ENCODE assay signal across 18 cellular contexts in the genomic region with DNA sequence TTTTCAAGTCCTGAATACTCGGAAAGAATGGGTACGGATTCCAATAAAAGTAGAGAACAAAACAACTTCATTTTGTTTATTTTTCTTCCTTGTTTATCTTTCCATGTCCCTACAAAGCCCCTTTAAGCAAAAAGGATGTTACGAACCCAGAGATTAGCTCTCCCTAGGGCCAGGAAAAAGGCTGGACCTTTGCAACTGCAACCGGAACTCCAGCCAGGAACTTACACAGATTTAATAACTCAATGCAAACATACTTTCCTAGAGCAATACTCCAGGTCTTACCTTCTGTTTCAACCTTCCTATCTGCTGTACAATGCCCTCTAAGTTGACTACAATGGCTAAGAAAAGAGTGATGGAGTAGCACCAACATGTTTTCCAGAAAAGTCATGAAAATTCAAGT.
"Had no signal": no experiment of that assay in that cellular context is flagged by ENCODE, and none has a peak within 500 bp of the region (broad histone marks: within the 10 kb centered on the region; RNA-seq: fewer than 3 reads in every experiment).

No MANE protein-coding gene starts in this region.

- DNase-seq: activated CD4-positive, alpha-beta T cell treated with anti-CD3 and anti-CD28 coated beads, Interleukin-2, amount 10 ng/mL, durations not matched to agents 24 days and 14 days; activated CD8-positive, alpha-beta T cell treated with anti-CD3 and anti-CD28 coated beads, Interleukin-2, amount 10 ng/mL, durations not matched to agents 7 days and 5 days; activated gamma-delta T cell; activated naive CD4-positive, alpha-beta T cell treated with anti-CD3 and anti-CD28 coated beads, Interleukin-2, amount 50 U/mL, for 16 hours; anterior cingulate cortex; body of pancreas; effector memory CD4-positive, alpha-beta T cell; esophagus squamous epithelium; gastrocnemius medialis; natural killer cell; stimulated activated CD4-positive, alpha-beta T cell treated with anti-CD3 and anti-CD28 coated beads, Interleukin-12 subunit alpha, Interleukin-12 subunit beta, amount 100 ng/mL, for 4 hours; stimulated activated CD4-positive, alpha-beta T cell treated with anti-CD3 and anti-CD28 coated beads, Interleukin-4, amount 100 ng/mL, for 4 hours; stimulated activated naive CD8-positive, alpha-beta T cell treated with anti-CD3 and anti-CD28 coated beads, Interleukin-15, Interleukin-2, amounts not matched to agents 100 U/mL and 50 U/mL, for 24 hours; thyroid gland had no signal

- H3K4me3 ChIP-seq: body of pancreas, esophagus squamous epithelium, gastrocnemius medialis, lung, prostate gland, thyroid gland had no signal

- H3K27ac ChIP-seq: body of pancreas, esophagus squamous epithelium, gastrocnemius medialis, thyroid gland had no signal

- FAIRE-seq: islet of Langerhans had no signal

- H3K36me3 ChIP-seq: esophagus squamous epithelium, gastrocnemius medialis, prostate gland, thyroid gland had no signal

- H3K27me3 ChIP-seq: body of pancreas, esophagus squamous epithelium, gastrocnemius medialis, thyroid gland had no signal

- ATAC-seq: activated CD4-positive, CD25-positive, alpha-beta regulatory T cell treated with anti-CD3 and anti-CD28 coated beads, Interleukin-2, amount 50 U/mL, for 24 hours; activated CD8-positive, alpha-beta T cell treated with anti-CD3 and anti-CD28 coated beads, Interleukin-2, amount 10 ng/mL, durations not matched to agents 7 days and 5 days; body of pancreas; gastrocnemius medialis; natural killer cell; stimulated activated naive CD8-positive, alpha-beta T cell treated with anti-CD3 and anti-CD28 coated beads, Interleukin-15, Interleukin-2, amounts not matched to agents 100 U/mL and 50 U/mL, for 24 hours had no signal

- H3K9me3 ChIP-seq: body of pancreas, esophagus squamous epithelium, gastrocnemius medialis, prostate gland, thyroid gland had no signal
